ENCODE assay signal across 1 cellular context in genomic region chr15:38090648-38091047, GRCh38.
TF ChIP-seq lines count a peak whose summit lies in the region.

No MANE protein-coding gene starts in this region.

TF ChIP-seq in GM23338, 12 proteins besides CTCF, POLR2A, EP300 and RAD21 (continued from another document):
- no peak for TF ChIP-seq CREB1 (CRISPR knock-in tag; IDR thresholded peaks at IDR 0.05; ENCODE audit: low read depth)
- TF ChIP-seq ETS1 (IDR thresholded peaks at IDR 0.05), result no peak
- no peak for TF ChIP-seq STAT1 (IDR thresholded peaks at IDR 0.05; ENCODE audit: unreplicated experiment)
